ENCODE assay signal across 9 cellular contexts in the genomic region with DNA sequence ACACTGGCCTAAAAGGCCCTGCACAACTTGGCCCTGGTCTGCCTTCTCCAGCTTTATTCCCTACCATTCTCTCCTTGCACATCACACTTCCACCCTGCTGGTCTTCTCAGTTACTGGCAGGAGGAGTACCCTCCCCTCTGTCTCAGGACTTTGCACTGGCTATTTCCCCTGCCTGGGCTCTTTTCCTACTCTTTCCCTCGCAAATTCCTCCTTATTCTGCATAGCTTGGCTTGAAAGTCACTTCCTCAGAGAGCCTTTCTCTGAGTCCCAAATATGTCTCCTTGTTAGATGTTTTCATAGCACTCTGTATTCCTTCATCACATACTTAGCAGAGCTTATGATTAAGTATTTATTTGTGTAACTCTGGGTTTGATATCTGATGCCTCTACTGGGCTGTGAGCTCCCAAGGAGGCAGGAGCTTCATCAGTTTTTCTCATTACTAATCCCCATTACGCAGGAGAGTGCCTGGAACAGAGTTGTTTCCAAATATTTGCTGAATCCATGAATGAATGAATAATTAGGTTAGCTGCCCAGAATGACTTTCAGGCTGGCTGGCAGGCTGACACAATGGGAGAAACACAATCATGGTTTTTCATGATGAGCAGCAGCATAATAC.
DNase-seq lines count a peak whose midpoint lies in the region; FAIRE-seq and TF ChIP-seq lines count a peak whose summit lies in the region.
"Had no signal": no experiment of that assay in that cellular context is flagged by ENCODE, and none has a peak within 500 bp of the region (broad histone marks: within the 10 kb centered on the region; RNA-seq: fewer than 3 reads in every experiment).

No MANE protein-coding gene starts in this region.

- H3K27ac ChIP-seq in right atrium auricular region: peak overlapping the region; percentile 55 to 68

- H3K4me1 ChIP-seq in right atrium auricular region: peaks cover 0 to 36% of the 10 kb centered on the region in 2 donors

- H3K4me3 ChIP-seq in astrocyte of the spinal cord (ENCODE audit: low read depth, low read length) (no peak overlapping the region), right atrium auricular region (no peak overlapping the region)

- in situ Hi-C loops in astrocyte of the spinal cord (cut with HindIII; ENCODE audit: low sequenced_read_pairs): no loop called here
- in situ Hi-C loops in GM13976 (cut with MboI; ENCODE audit: low sequenced_read_pairs, unreplicated experiment): no loop called here

- H3K27me3 ChIP-seq in right atrium auricular region: no peaks in the 10 kb centered on the region

- H3K36me3 ChIP-seq in right atrium auricular region: no peaks in the 10 kb centered on the region

- H3K9me3 ChIP-seq in right atrium auricular region: no peaks in the 10 kb centered on the region

- FAIRE-seq in HTR-8/SVneo (lab: Jason Lieb, UNC): no peak

- TF ChIP-seq CTCF in astrocyte of the spinal cord (IDR thresholded peaks at IDR 0.05; ENCODE audit: low read depth, low read length) (no peak), right atrium auricular region (IDR thresholded peaks at IDR 0.05) (no peak), GM13976 (IDR thresholded peaks at IDR 0.05; ENCODE audit: borderline replicate concordance, control extremely low read depth, extremely low read depth, insufficient read depth, missing control alignments) (no peak)

- DNase-seq in HCEC 1CT: peak; percentile 70
- DNase-seq in astrocyte of the spinal cord (ENCODE audit: low read depth, low spot score): peak; percentile 79
- peak; percentile 82 for DNase-seq in right atrium auricular region (ENCODE audit: low spot score)
- DNase-seq in renal cortical epithelial cell (ENCODE audit: low read depth): peak; percentile 44
- DNase-seq in GM13976 (ENCODE audit: low spot score): no peak
- no peak for DNase-seq in T1000 (lab: John Stamatoyannopoulos, UW)
- no peak for DNase-seq in stimulated activated CD4-positive, alpha-beta T cell treated with anti-CD3 and anti-CD28 coated beads, Interleukin-1b, Interleukin-23, amount 100 ng/mL, for 48 hours
- DNase-seq in HTR-8/SVneo (ENCODE audit: insufficient read length, low spot score): no peak
- DNase-seq: CD8-positive, alpha-beta memory T cell had no signal

Comparison
In these comparisons a context has a peak if more than half of its experiments do, and no peak if none do; other contexts are left out.
1. DNase-seq: peak in HCEC 1CT (single experiment), astrocyte of the spinal cord (single experiment), right atrium auricular region (single experiment) and renal cortical epithelial cell (single experiment); none in GM13976 (single experiment), T1000 (single experiment), stimulated activated CD4-positive, alpha-beta T cell treated with anti-CD3 and anti-CD28 coated beads, Interleukin-1b, Interleukin-23, amount 100 ng/mL, for 48 hours (single experiment) and HTR-8/SVneo (single experiment).